Comparison of ENCODE assay signal across 29 cellular contexts in genomic region chr1:192962901-192963300, GRCh38.
"Had no signal": no experiment of that assay in that cellular context is flagged by ENCODE, and none has a peak within 500 bp of the region (broad histone marks: within the 10 kb centered on the region; RNA-seq: fewer than 3 reads in every experiment).

No MANE protein-coding gene starts in this region.

- H3K4me1 Mint-ChIP-seq: activated CD4-positive, alpha-beta T cell treated with anti-CD3 and anti-CD28 coated beads, Interleukin-2, amount 10 ng/mL, durations not matched to agents 24 days and 14 days; brain had no signal

- H3K4me3 ChIP-seq: ascending aorta, breast epithelium, cardiac muscle cell, coronary artery, dorsolateral prefrontal cortex had no signal

- H3K4me3 Mint-ChIP-seq: activated CD4-positive, alpha-beta memory T cell treated with anti-CD3 and anti-CD28 coated beads for 36 hours; activated CD4-positive, alpha-beta T cell treated with anti-CD3 and anti-CD28 coated beads for 36 hours; activated CD4-positive, alpha-beta T cell treated with anti-CD3 and anti-CD28 coated beads, Interleukin-2, amount 10 ng/mL, durations not matched to agents 24 days and 14 days; activated naive CD4-positive, alpha-beta T cell treated with anti-CD3 and anti-CD28 coated beads for 36 hours; activated naive CD8-positive, alpha-beta T cell treated with anti-CD3 and anti-CD28 coated beads, Interleukin-2, amount 10 ng/mL, durations not matched to agents 7 days and 5 days; activated T-cell treated with anti-CD3 and anti-CD28 coated beads, Interleukin-2, amount 50 U/mL, for 24 hours; activated T-cell treated with anti-CD3 and anti-CD28 coated beads, Interleukin-2, amount 50 U/mL, for 72 hours; brain; dendritic cell treated with granulocyte-macrophage colony-stimulating factor and Interleukin-4, amounts not matched to agents 40 ng/mL and 50 ng/mL, for 4 days; endodermal cell had no signal

- H3K27ac Mint-ChIP-seq: activated CD4-positive, alpha-beta memory T cell treated with anti-CD3 and anti-CD28 coated beads for 36 hours; activated CD4-positive, alpha-beta T cell treated with anti-CD3 and anti-CD28 coated beads for 36 hours; activated CD4-positive, alpha-beta T cell treated with anti-CD3 and anti-CD28 coated beads, Interleukin-2, amount 10 ng/mL, durations not matched to agents 24 days and 14 days; activated naive CD4-positive, alpha-beta T cell treated with anti-CD3 and anti-CD28 coated beads for 36 hours; activated naive CD4-positive, alpha-beta T cell treated with anti-CD3 and anti-CD28 coated beads, Interleukin-2, amount 50 U/mL, for 72 hours; activated naive CD8-positive, alpha-beta T cell treated with anti-CD3 and anti-CD28 coated beads, Interleukin-2, amount 10 ng/mL, durations not matched to agents 7 days and 5 days; activated T-cell treated with anti-CD3 and anti-CD28 coated beads, Interleukin-2, amount 50 U/mL, for 24 hours; activated T-cell treated with anti-CD3 and anti-CD28 coated beads, Interleukin-2, amount 50 U/mL, for 72 hours; brain; dendritic cell treated with granulocyte-macrophage colony-stimulating factor and Interleukin-4, amounts not matched to agents 40 ng/mL and 50 ng/mL, for 4 days; endodermal cell had no signal

- H3K36me3 Mint-ChIP-seq: activated naive CD4-positive, alpha-beta T cell treated with anti-CD3 and anti-CD28 coated beads, Interleukin-2, amount 50 U/mL, for 72 hours; brain had no signal

- ATAC-seq: activated CD4-positive, alpha-beta T cell treated with anti-CD3 and anti-CD28 coated beads for 36 hours; activated naive CD4-positive, alpha-beta T cell treated with anti-CD3 and anti-CD28 coated beads, Interleukin-2, amount 50 U/mL, for 72 hours; activated T-cell treated with anti-CD3 and anti-CD28 coated beads, Interleukin-2, amount 50 U/mL, for 72 hours; esophagus mucosa had no signal

- H3K9me3 Mint-ChIP-seq: activated CD4-positive, alpha-beta memory T cell treated with anti-CD3 and anti-CD28 coated beads for 36 hours; activated CD4-positive, alpha-beta T cell treated with anti-CD3 and anti-CD28 coated beads, Interleukin-2, amount 10 ng/mL, durations not matched to agents 24 days and 14 days; activated naive CD4-positive, alpha-beta T cell treated with anti-CD3 and anti-CD28 coated beads for 36 hours; activated naive CD4-positive, alpha-beta T cell treated with anti-CD3 and anti-CD28 coated beads, Interleukin-2, amount 50 U/mL, for 72 hours; activated T-cell treated with anti-CD3 and anti-CD28 coated beads, Interleukin-2, amount 50 U/mL, for 24 hours; activated T-cell treated with anti-CD3 and anti-CD28 coated beads, Interleukin-2, amount 50 U/mL, for 72 hours had no signal

- DNase-seq: activated CD4-positive, alpha-beta memory T cell treated with anti-CD3 and anti-CD28 coated beads for 36 hours; activated CD4-positive, alpha-beta T cell treated with anti-CD3 and anti-CD28 coated beads for 36 hours; activated CD4-positive, alpha-beta T cell treated with anti-CD3 and anti-CD28 coated beads, Interleukin-2, amount 10 ng/mL, durations not matched to agents 24 days and 14 days; activated CD4-positive, CD25-positive, alpha-beta regulatory T cell; activated CD4-positive, CD25-positive, alpha-beta regulatory T cell treated with anti-CD3 and anti-CD28 coated beads, Interleukin-2, amount 50 U/mL, for 72 hours; activated CD8-positive, alpha-beta memory T cell treated with anti-CD3 and anti-CD28 coated beads, Interleukin-2, amount 50 U/mL, for 48 hours; activated effector memory CD4-positive, alpha-beta T cell treated with Interleukin-2 at 50 U/mL for 16 hours; activated gamma-delta T cell treated with Interleukin-2 at 50 U/mL for 16 hours; activated naive CD4-positive, alpha-beta T cell treated with anti-CD3 and anti-CD28 coated beads for 36 hours; activated naive CD8-positive, alpha-beta T cell treated with anti-CD3 and anti-CD28 coated beads, Interleukin-2, amount 10 ng/mL, durations not matched to agents 7 days and 5 days; activated T-cell treated with anti-CD3 and anti-CD28 coated beads for 4 hours; activated T-cell treated with anti-CD3 and anti-CD28 coated beads, Interleukin-2, amount 50 U/mL, for 24 hours; activated T-cell treated with anti-CD3 and anti-CD28 coated beads, Interleukin-2, amount 50 U/mL, for 72 hours; central memory CD4-positive, alpha-beta T cell; cerebellar nuclear complex; dorsolateral prefrontal cortex; effector memory CD4-positive, alpha-beta T cell; endodermal cell; foreskin fibroblast; head of caudate nucleus had no signal

- FAIRE-seq: frontal cortex had no signal

- H3K27me3 Mint-ChIP-seq: activated CD4-positive, alpha-beta memory T cell treated with anti-CD3 and anti-CD28 coated beads for 36 hours; activated CD4-positive, alpha-beta T cell treated with anti-CD3 and anti-CD28 coated beads for 36 hours; activated CD4-positive, alpha-beta T cell treated with anti-CD3 and anti-CD28 coated beads, Interleukin-2, amount 10 ng/mL, durations not matched to agents 24 days and 14 days; activated naive CD8-positive, alpha-beta T cell treated with anti-CD3 and anti-CD28 coated beads, Interleukin-2, amount 10 ng/mL, durations not matched to agents 7 days and 5 days; activated T-cell treated with anti-CD3 and anti-CD28 coated beads, Interleukin-2, amount 50 U/mL, for 24 hours; dendritic cell treated with granulocyte-macrophage colony-stimulating factor and Interleukin-4, amounts not matched to agents 40 ng/mL and 50 ng/mL, for 4 days had no signal
